In genomic region chr5:140671472-140672210, GRCh38 we compare ENCODE assay signal across 27 cellular contexts. TPM values are rescaled to one million over a fixed set of nuclear protein-coding genes. Genes with fewer than 3 reads are reported as not detected.
A peak's percentile ranks its signal among the peaks of the same experiment; 100 is the strongest.
DNase-seq lines count a peak whose midpoint lies in the region; ATAC-seq and TF ChIP-seq lines count a peak whose summit lies in the region.
"Had no signal": no experiment of that assay in that cellular context is flagged by ENCODE, and none has a peak within 500 bp of the region (broad histone marks: within the 10 kb centered on the region; RNA-seq: fewer than 3 reads in every experiment).

No MANE protein-coding gene starts in this region.

- no CpG with 5 or more reads among the region's 8 CpGs for WGBS in H9 (ENCODE audit: extremely low coverage, insufficient read length, low lambda C conversion rate)

- H3K23ac ChIP-seq in H9 (ENCODE audit: insufficient read length, low read depth, low read length) = no peak overlapping the region

- H2BK12ac ChIP-seq in H9 (ENCODE audit: insufficient read length, low read depth, low read length) = no peak overlapping the region

- H2BK5ac ChIP-seq in H9 (ENCODE audit: insufficient read length, low read length) = no peak overlapping the region

- no peak for DNase-seq in activated T-cell treated with anti-CD3 and anti-CD28 coated beads, Interleukin-2, amount 50 U/mL, for 24 hours
- no peak for DNase-seq in activated T-cell treated with anti-CD3 and anti-CD28 coated beads for 4 hours
- DNase-seq in H9 = no peak
- no peak for DNase-seq in SK-N-MC (ENCODE audit: low read depth, low spot score)
- no peak for DNase-seq in NCI-H226
- DNase-seq in NK-92 treated with Interleukin-12 subunit alpha and Interleukin-12 subunit beta, amount 100 ng/mL, for 24 hours (lab: John Stamatoyannopoulos, UW) = no peak
- DNase-seq: activated CD4-positive, alpha-beta T cell treated with anti-CD3 and anti-CD28 coated beads for 36 hours; activated CD8-positive, alpha-beta T cell treated with anti-CD3 and anti-CD28 coated beads, Interleukin-2, amount 10 ng/mL, durations not matched to agents 7 days and 5 days; activated gamma-delta T cell treated with Interleukin-2 at 50 U/mL for 16 hours; central memory CD4-positive, alpha-beta T cell; effector memory CD8-positive, alpha-beta T cell; GM23248; heart left ventricle; midbrain; MV-4-11; naive thymus-derived CD8-positive, alpha-beta T cell; NCI-H1436 treated with DMSO at 0.1 percent for 48 hours; NCI-H69; Peyer's patch; SIG-M5; stimulated activated CD4-positive, alpha-beta T cell treated with anti-CD3 and anti-CD28 coated beads, Interleukin-15, amount 100 ng/mL, for 24 hours; stimulated activated CD4-positive, alpha-beta T cell treated with anti-CD3 and anti-CD28 coated beads, Interleukin-4, amount 100 ng/mL, for 4 hours; upper lobe of right lung had no signal

- peaks cover 97% of the 10 kb centered on the region for H3K36me3 Mint-ChIP-seq in activated T-cell treated with anti-CD3 and anti-CD28 coated beads, Interleukin-2, amount 50 U/mL, for 24 hours (ENCODE audit: low read depth)
- peaks cover 27 to 81% (median 54%) of the 10 kb centered on the region in 3 experiments; a peak in 6 of 7 replicates for H3K36me3 Mint-ChIP-seq in H9 (ENCODE audit: insufficient read depth in 1 of 3, low read depth in 3 of 3)

- no peak overlapping the region for H3K4me3 Mint-ChIP-seq in activated T-cell treated with anti-CD3 and anti-CD28 coated beads, Interleukin-2, amount 50 U/mL, for 24 hours
- H3K4me3 Mint-ChIP-seq in H9 = no peak overlapping the region
- H3K4me3 Mint-ChIP-seq: activated CD4-positive, alpha-beta T cell treated with anti-CD3 and anti-CD28 coated beads for 36 hours; activated CD8-positive, alpha-beta T cell treated with anti-CD3 and anti-CD28 coated beads, Interleukin-2, amount 10 ng/mL, durations not matched to agents 7 days and 5 days; effector memory CD8-positive, alpha-beta T cell; naive thymus-derived CD8-positive, alpha-beta T cell had no signal

- ATAC-seq in HG02763 (IDR thresholded peaks at IDR 0.05; ENCODE audit: unreplicated experiment) = no peak
- ATAC-seq: activated CD4-positive, alpha-beta T cell treated with anti-CD3 and anti-CD28 coated beads for 36 hours; activated CD8-positive, alpha-beta T cell treated with anti-CD3 and anti-CD28 coated beads, Interleukin-2, amount 10 ng/mL, durations not matched to agents 7 days and 5 days had no signal

- H3K79me1 ChIP-seq in H9 (ENCODE audit: insufficient read depth, low read depth, low read length, poor library complexity, severe bottlenecking) = no peaks in the 10 kb centered on the region

- H4K5ac ChIP-seq in H9 (ENCODE audit: insufficient read length, low read depth, low read length) = no peak overlapping the region

- no peak overlapping the region for H4K91ac ChIP-seq in H9 (ENCODE audit: insufficient read length, low read depth, low read length)

- H4K8ac ChIP-seq in H9 (replicated peaks; ENCODE audit: insufficient read length, low read depth, low read length) = no peak overlapping the region

- H3K27me3 Mint-ChIP-seq in activated T-cell treated with anti-CD3 and anti-CD28 coated beads, Interleukin-2, amount 50 U/mL, for 24 hours = no peaks in the 10 kb centered on the region
- no peaks in the 10 kb centered on the region for H3K27me3 Mint-ChIP-seq in H9 (ENCODE audit: low read depth)
- H3K27me3 Mint-ChIP-seq: activated CD4-positive, alpha-beta T cell treated with anti-CD3 and anti-CD28 coated beads for 36 hours; effector memory CD8-positive, alpha-beta T cell; naive thymus-derived CD8-positive, alpha-beta T cell had no signal

- TF ChIP-seq CTCF in H9 (conservative IDR thresholded peaks at IDR 0.05) = no peak

- H2AK5ac ChIP-seq in H9 (ENCODE audit: insufficient read length, low read length) = no peak overlapping the region

- no peaks in the 10 kb centered on the region for H3K23me2 ChIP-seq in H9 (ENCODE audit: insufficient read length, low read depth, low read length, poor library complexity, severe bottlenecking)

- no peak overlapping the region for H3K4ac ChIP-seq in H9 (ENCODE audit: low read depth, low read length)

- no peak overlapping the region for H3K27ac ChIP-seq in H9 (ENCODE audit: insufficient read length, low read depth, low read length)
- H3K27ac ChIP-seq in SK-N-MC = peak overlapping the region; percentile 46; the same call in 1 of the 2 replicates
- peak overlapping the region; percentile 52 to 60 for H3K27ac ChIP-seq in mucosa of rectum (ENCODE audit: low read depth in 2 of 2, low read length in 2 of 2)
- H3K27ac ChIP-seq: esophagus muscularis mucosa, GM23248, heart left ventricle, HL-60, Peyer's patch, upper lobe of right lung had no signal

- no peak overlapping the region for H3T11ph ChIP-seq in H9 (ENCODE audit: low read length)

- no peak overlapping the region for H2BK120ac ChIP-seq in H9 (ENCODE audit: low read depth, low read length, poor library complexity, severe bottlenecking)

- H3K9ac ChIP-seq in H9 (ENCODE audit: extremely low read depth, insufficient read length, low read length) = no peak overlapping the region
- H3K9ac ChIP-seq in SK-N-MC (ENCODE audit: insufficient read length) = no peak overlapping the region
- peak overlapping the region in 1 of 2 donors; percentile 28 for H3K9ac ChIP-seq in mucosa of rectum (ENCODE audit: low read depth in 1 of 2, low read length in 2 of 2)

- no peaks in the 10 kb centered on the region for H3K9me3 Mint-ChIP-seq in activated T-cell treated with anti-CD3 and anti-CD28 coated beads, Interleukin-2, amount 50 U/mL, for 24 hours
- H3K9me3 Mint-ChIP-seq in H9 = no peaks in the 10 kb centered on the region
- H3K9me3 Mint-ChIP-seq: effector memory CD8-positive, alpha-beta T cell had no signal

- H3K79me2 ChIP-seq in H9 (ENCODE audit: insufficient read depth, low read length) = no peaks in the 10 kb centered on the region

- H3K18ac ChIP-seq in H9 (ENCODE audit: insufficient read length, low read depth, low read length) = no peak overlapping the region

- H3K56ac ChIP-seq in H9 (ENCODE audit: insufficient read length, low read depth, low read length) = no peak overlapping the region

- H3K9me3 ChIP-seq in H9 (ENCODE audit: control insufficient read depth, low read depth, low read length) (no peaks in the 10 kb centered on the region), SK-N-MC (ENCODE audit: low read depth, low read length) (no peaks in the 10 kb centered on the region), mucosa of rectum (ENCODE audit: control insufficient read depth in 2 of 2, low read length in 2 of 2) (no peaks in the 10 kb centered on the region)
- H3K9me3 ChIP-seq: esophagus muscularis mucosa, heart left ventricle, Peyer's patch, upper lobe of right lung had no signal

- no peak overlapping the region for H3K14ac ChIP-seq in H9 (ENCODE audit: insufficient read depth, low read length)

- H3K27ac Mint-ChIP-seq in activated T-cell treated with anti-CD3 and anti-CD28 coated beads, Interleukin-2, amount 50 U/mL, for 24 hours = peak overlapping the region; percentile 4
- H3K27ac Mint-ChIP-seq in H9 = peak overlapping the region in 2 of 3 experiments; percentile 2 to 21; a peak in 3 of 7 replicates
- H3K27ac Mint-ChIP-seq: activated CD4-positive, alpha-beta T cell treated with anti-CD3 and anti-CD28 coated beads for 36 hours; activated CD8-positive, alpha-beta T cell treated with anti-CD3 and anti-CD28 coated beads, Interleukin-2, amount 10 ng/mL, durations not matched to agents 7 days and 5 days had no signal

- H2AFZ ChIP-seq in H9 (ENCODE audit: low read length) = no peak overlapping the region

- H2BK20ac ChIP-seq in H9 (ENCODE audit: low read depth, low read length, poor library complexity, severe bottlenecking) = no peak overlapping the region

- H3K36me3 ChIP-seq in SK-N-MC (ENCODE audit: insufficient read depth, low read length) = peaks cover 56% of the 10 kb centered on the region; the same call in 1 of the 2 replicates
- H3K36me3 ChIP-seq in mucosa of rectum (ENCODE audit: control insufficient read depth in 2 of 2, insufficient read depth in 2 of 2, low read length in 2 of 2) = peaks cover 58 to 61% of the 10 kb centered on the region in 2 donors

- no peaks in the 10 kb centered on the region for H3K27me3 ChIP-seq in H9 (ENCODE audit: insufficient read depth, low read length)
- H3K27me3 ChIP-seq in mucosa of rectum (ENCODE audit: control insufficient read depth in 2 of 2, insufficient read depth in 2 of 2, low read length in 2 of 2) = no peaks in the 10 kb centered on the region
- H3K27me3 ChIP-seq: esophagus muscularis mucosa, heart left ventricle, Peyer's patch, upper lobe of right lung had no signal

- no peaks in the 10 kb centered on the region for H3K4me1 ChIP-seq in H9 (ENCODE audit: insufficient read depth, low read length)
- H3K4me1 ChIP-seq in mucosa of rectum (ENCODE audit: control insufficient read depth in 2 of 2, insufficient read depth in 2 of 2, low read length in 2 of 2) = peaks cover 0 to 9% of the 10 kb centered on the region in 2 donors
- H3K4me1 ChIP-seq: Peyer's patch, upper lobe of right lung had no signal

- H3K4me3 ChIP-seq in SK-N-MC (no peak overlapping the region), mucosa of rectum (ENCODE audit: low read length in 2 of 2) (no peak overlapping the region)
- H3K4me3 ChIP-seq: Peyer's patch, upper lobe of right lung had no signal

- no peaks in the 10 kb centered on the region for H4K20me1 ChIP-seq in H9 (ENCODE audit: control insufficient read depth, insufficient read depth, insufficient read length)

- no peak overlapping the region for H3K4me2 ChIP-seq in H9 (ENCODE audit: insufficient read depth, insufficient read length, low read length)

- peaks cover 16% of the 10 kb centered on the region for H3K4me1 Mint-ChIP-seq in activated T-cell treated with anti-CD3 and anti-CD28 coated beads, Interleukin-2, amount 50 U/mL, for 24 hours (ENCODE audit: low read depth)
- H3K4me1 Mint-ChIP-seq in H9 = peaks cover 0 to 6% of the 10 kb centered on the region in 2 experiments; a peak in 1 of 4 replicates

- H2BK15ac ChIP-seq in H9 (ENCODE audit: low read depth, low read length) = no peak overlapping the region

RNA-seq across cellular contexts. Expression of gene DND1, which starts 1.7 kb away (rescaled TPM):
- 2.3 and 2.4 TPM in 2 replicates for total RNA-seq in H9 (2021)

RNA-seq across cellular contexts. Expression of gene WDR55, which starts 6.9 kb away (rescaled TPM):
- 24.7 and 26.6 TPM in 2 replicates for total RNA-seq in H9 (2021)

RNA-seq across cellular contexts. Expression of gene HARS1, which starts 19.5 kb away (rescaled TPM):
- 70.2 and 76.3 TPM in 2 replicates for total RNA-seq in H9 (2021)

RNA-seq across cellular contexts. Expression of gene HARS2, which starts 19.6 kb away (rescaled TPM):
- total RNA-seq in H9 (2021) = 20.2 and 20.5 TPM in 2 replicates

RNA-seq across cellular contexts. Expression of gene IK, which starts 24.0 kb away (rescaled TPM):
- 75.2 and 79.3 TPM in 2 replicates for total RNA-seq in H9 (2021)
